In the genomic region with DNA sequence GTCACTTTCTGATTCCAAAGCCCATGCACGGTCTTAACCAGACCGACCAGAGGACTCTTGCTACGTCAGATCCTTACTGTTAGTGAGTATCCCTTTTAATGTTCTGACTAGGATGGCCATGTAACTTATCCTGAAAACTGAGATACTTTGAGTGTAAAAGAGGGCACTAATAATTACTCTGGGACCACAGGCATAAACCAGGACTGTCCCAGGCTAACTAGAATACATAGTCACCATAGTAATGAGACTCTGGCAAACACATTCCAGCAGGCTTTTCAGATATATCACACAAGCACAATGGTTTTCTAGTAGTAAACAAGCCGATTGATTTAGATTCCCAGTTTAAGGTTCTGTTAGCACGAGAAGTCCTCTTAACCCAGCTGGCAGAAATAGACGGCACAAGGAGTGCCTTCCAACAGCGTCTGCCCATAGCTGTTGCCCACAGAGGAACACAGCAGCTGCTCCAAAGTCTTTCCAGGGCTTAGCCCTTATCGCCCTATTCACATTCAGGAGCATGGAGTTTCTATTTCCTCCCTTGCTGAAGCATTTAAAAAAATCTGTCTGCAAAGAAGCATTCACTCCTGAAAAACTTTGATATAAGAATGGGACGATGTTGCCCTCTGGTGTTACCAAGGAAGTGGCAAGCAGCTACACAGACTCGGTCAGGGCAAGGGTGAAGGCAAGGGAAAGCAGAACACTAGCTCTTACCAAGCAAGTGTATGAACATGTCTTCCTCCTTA, we compare ENCODE assay signal across 8 cellular contexts.
A peak's percentile ranks its signal among the peaks of the same experiment; 100 is the strongest.
DNase-seq lines count a peak whose midpoint lies in the region; ATAC-seq and TF ChIP-seq lines count a peak whose summit lies in the region.

No MANE protein-coding gene starts in this region.

- peak; percentile 81 for ATAC-seq in WTC11
- no peak for ATAC-seq in GM18502 (IDR thresholded peaks at IDR 0.05; ENCODE audit: poor library complexity, unreplicated experiment)
- no peak for ATAC-seq in HG02571 (IDR thresholded peaks at IDR 0.05; ENCODE audit: unreplicated experiment)
- no peak for ATAC-seq in GM19467 (IDR thresholded peaks at IDR 0.05; ENCODE audit: unreplicated experiment)

- DNase-seq in DMS79 treated with DMSO at 0.1 percent for 48 hours (lab: John Stamatoyannopoulos, UW) (peak; percentile 71), Kasumi-1 (lab: John Stamatoyannopoulos, UW) (peak; percentile 59 to 77), WTC11 (ENCODE audit: low spot score) (peak; percentile 28), hippocampal formation (lab: John Stamatoyannopoulos, UW) (peak; percentile 6 to 17), stromal cell of bone marrow (ENCODE audit: low read depth) (peak; percentile 50)

- H3K9me3 Mint-ChIP-seq in WTC11 = no peaks in the 10 kb centered on the region

- no peak overlapping the region for H3K27ac Mint-ChIP-seq in WTC11

- no peaks in the 10 kb centered on the region for H3K27me3 Mint-ChIP-seq in WTC11 (ENCODE audit: low read depth)

- POLR2A ChIA-PET in WTC11 (lab: Charles Lee) = no interaction called here

- no peak for TF ChIP-seq CTCF in WTC11 (IDR thresholded peaks at IDR 0.05)

- CTCF ChIA-PET in WTC11 (lab: Charles Lee) = interaction anchor here (0.7 to 1.9 kb wide), 19 partner anchors 10 to 340 kb away, joined by 3 to 13 read pairs (median 4); no protein-coding TSS in a partner anchor

- H3K4me3 Mint-ChIP-seq in WTC11 = no peak overlapping the region

- no peaks in the 10 kb centered on the region for H3K36me3 Mint-ChIP-seq in WTC11

- H3K4me1 Mint-ChIP-seq in WTC11 = peaks cover 13% of the 10 kb centered on the region; the same call in 1 of the 2 replicates

TF ChIP-seq in WTC11, 78 proteins besides CTCF, POLR2A, EP300 and RAD21:
- TF ChIP-seq, protein P1, sequence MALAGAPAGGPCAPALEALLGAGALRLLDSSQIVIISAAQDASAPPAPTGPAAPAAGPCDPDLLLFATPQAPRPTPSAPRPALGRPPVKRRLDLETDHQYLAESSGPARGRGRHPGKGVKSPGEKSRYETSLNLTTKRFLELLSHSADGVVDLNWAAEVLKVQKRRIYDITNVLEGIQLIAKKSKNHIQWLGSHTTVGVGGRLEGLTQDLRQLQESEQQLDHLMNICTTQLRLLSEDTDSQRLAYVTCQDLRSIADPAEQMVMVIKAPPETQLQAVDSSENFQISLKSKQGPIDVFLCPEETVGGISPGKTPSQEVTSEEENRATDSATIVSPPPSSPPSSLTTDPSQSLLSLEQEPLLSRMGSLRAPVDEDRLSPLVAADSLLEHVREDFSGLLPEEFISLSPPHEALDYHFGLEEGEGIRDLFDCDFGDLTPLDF (CRISPR knock-in tag; IDR thresholded peaks at IDR 0.05) = no peak
- TF ChIP-seq, protein P2, sequence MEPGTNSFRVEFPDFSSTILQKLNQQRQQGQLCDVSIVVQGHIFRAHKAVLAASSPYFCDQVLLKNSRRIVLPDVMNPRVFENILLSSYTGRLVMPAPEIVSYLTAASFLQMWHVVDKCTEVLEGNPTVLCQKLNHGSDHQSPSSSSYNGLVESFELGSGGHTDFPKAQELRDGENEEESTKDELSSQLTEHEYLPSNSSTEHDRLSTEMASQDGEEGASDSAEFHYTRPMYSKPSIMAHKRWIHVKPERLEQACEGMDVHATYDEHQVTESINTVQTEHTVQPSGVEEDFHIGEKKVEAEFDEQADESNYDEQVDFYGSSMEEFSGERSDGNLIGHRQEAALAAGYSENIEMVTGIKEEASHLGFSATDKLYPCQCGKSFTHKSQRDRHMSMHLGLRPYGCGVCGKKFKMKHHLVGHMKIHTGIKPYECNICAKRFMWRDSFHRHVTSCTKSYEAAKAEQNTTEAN (CRISPR knock-in tag; IDR thresholded peaks at IDR 0.05) = no peak
- TF ChIP-seq, protein P3, sequence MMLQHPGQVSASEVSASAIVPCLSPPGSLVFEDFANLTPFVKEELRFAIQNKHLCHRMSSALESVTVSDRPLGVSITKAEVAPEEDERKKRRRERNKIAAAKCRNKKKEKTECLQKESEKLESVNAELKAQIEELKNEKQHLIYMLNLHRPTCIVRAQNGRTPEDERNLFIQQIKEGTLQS (CRISPR knock-in tag; conservative IDR thresholded peaks at IDR 0.05) = no peak
- TF ChIP-seq SMAD4 (CRISPR knock-in tag; IDR thresholded peaks at IDR 0.05) = no peak
- TF ChIP-seq, protein P4, sequence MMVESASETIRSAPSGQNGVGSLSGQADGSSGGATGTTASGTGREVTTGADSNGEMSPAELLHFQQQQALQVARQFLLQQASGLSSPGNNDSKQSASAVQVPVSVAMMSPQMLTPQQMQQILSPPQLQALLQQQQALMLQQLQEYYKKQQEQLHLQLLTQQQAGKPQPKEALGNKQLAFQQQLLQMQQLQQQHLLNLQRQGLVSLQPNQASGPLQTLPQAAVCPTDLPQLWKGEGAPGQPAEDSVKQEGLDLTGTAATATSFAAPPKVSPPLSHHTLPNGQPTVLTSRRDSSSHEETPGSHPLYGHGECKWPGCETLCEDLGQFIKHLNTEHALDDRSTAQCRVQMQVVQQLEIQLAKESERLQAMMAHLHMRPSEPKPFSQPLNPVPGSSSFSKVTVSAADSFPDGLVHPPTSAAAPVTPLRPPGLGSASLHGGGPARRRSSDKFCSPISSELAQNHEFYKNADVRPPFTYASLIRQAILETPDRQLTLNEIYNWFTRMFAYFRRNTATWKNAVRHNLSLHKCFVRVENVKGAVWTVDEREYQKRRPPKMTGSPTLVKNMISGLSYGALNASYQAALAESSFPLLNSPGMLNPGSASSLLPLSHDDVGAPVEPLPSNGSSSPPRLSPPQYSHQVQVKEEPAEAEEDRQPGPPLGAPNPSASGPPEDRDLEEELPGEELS (CRISPR knock-in tag; IDR thresholded peaks at IDR 0.05) = no peak
- TF ChIP-seq, protein P5, sequence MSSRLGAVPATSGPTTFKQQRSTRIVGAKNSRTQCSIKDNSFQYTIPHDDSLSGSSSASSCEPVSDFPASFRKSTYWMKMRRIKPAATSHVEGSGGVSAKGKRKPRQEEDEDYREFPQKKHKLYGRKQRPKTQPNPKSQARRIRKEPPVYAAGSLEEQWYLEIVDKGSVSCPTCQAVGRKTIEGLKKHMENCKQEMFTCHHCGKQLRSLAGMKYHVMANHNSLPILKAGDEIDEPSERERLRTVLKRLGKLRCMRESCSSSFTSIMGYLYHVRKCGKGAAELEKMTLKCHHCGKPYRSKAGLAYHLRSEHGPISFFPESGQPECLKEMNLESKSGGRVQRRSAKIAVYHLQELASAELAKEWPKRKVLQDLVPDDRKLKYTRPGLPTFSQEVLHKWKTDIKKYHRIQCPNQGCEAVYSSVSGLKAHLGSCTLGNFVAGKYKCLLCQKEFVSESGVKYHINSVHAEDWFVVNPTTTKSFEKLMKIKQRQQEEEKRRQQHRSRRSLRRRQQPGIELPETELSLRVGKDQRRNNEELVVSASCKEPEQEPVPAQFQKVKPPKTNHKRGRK (CRISPR knock-in tag; IDR thresholded peaks at IDR 0.05; ENCODE audit: borderline replicate concordance) = no peak
- TF ChIP-seq GTF2I (CRISPR knock-in tag; conservative IDR thresholded peaks at IDR 0.05) = no peak
- no peak for TF ChIP-seq TEAD4 (CRISPR knock-in tag; IDR thresholded peaks at IDR 0.05)
- TF ChIP-seq NR2C2 (CRISPR knock-in tag; IDR thresholded peaks at IDR 0.05) = no peak
- TF ChIP-seq RELA (CRISPR knock-in tag; IDR thresholded peaks at IDR 0.05; ENCODE audit: borderline replicate concordance) = no peak
- TF ChIP-seq, protein P6, sequence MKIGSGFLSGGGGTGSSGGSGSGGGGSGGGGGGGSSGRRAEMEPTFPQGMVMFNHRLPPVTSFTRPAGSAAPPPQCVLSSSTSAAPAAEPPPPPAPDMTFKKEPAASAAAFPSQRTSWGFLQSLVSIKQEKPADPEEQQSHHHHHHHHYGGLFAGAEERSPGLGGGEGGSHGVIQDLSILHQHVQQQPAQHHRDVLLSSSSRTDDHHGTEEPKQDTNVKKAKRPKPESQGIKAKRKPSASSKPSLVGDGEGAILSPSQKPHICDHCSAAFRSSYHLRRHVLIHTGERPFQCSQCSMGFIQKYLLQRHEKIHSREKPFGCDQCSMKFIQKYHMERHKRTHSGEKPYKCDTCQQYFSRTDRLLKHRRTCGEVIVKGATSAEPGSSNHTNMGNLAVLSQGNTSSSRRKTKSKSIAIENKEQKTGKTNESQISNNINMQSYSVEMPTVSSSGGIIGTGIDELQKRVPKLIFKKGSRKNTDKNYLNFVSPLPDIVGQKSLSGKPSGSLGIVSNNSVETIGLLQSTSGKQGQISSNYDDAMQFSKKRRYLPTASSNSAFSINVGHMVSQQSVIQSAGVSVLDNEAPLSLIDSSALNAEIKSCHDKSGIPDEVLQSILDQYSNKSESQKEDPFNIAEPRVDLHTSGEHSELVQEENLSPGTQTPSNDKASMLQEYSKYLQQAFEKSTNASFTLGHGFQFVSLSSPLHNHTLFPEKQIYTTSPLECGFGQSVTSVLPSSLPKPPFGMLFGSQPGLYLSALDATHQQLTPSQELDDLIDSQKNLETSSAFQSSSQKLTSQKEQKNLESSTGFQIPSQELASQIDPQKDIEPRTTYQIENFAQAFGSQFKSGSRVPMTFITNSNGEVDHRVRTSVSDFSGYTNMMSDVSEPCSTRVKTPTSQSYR (CRISPR knock-in tag; IDR thresholded peaks at IDR 0.05) = no peak
- TF ChIP-seq MXD4 (CRISPR knock-in tag; IDR thresholded peaks at IDR 0.05; ENCODE audit: borderline replicate concordance) = no peak
- no peak for TF ChIP-seq IRF2 (CRISPR knock-in tag; IDR thresholded peaks at IDR 0.05; ENCODE audit: borderline replicate concordance, low read depth)
- TF ChIP-seq CBFB (CRISPR knock-in tag; IDR thresholded peaks at IDR 0.05; ENCODE audit: low read depth) = no peak
- TF ChIP-seq ETV6 (CRISPR knock-in tag; IDR thresholded peaks at IDR 0.05) = no peak

Comparison
In these comparisons a context has a peak if more than half of its experiments do, and no peak if none do; other contexts are left out.
1. DNase-seq: peak in every context shown above with its lines; median percentile 71 in DMS79 treated with DMSO at 0.1 percent for 48 hours; 68 in Kasumi-1; 50 in stromal cell of bone marrow; 28 in WTC11; 12 in hippocampal formation.